9 cellular contexts compared by ENCODE assay signal in genomic region chr1:200780545-200781444, GRCh38. TPM values are rescaled to one million over a fixed set of nuclear protein-coding genes. Genes with fewer than 3 reads are reported as not detected.
A peak's percentile ranks its signal among the peaks of the same experiment; 100 is the strongest.
DNase-seq lines count a peak whose midpoint lies in the region; ATAC-seq, FAIRE-seq and TF ChIP-seq lines count a peak whose summit lies in the region.
"Had no signal": no experiment of that assay in that cellular context is flagged by ENCODE, and none has a peak within 500 bp of the region (broad histone marks: within the 10 kb centered on the region; RNA-seq: fewer than 3 reads in every experiment).

No MANE protein-coding gene starts in this region.

- H3K9me3 ChIP-seq in left ventricle myocardium inferior (replicated peaks) (peaks cover 9% of the 10 kb centered on the region), SK-N-MC (ENCODE audit: low read depth, low read length) (peaks cover 4% of the 10 kb centered on the region; the same call in 1 of the 2 replicates), kidney (ENCODE audit: control insufficient read depth in 1 of 2, low read length in 2 of 2) (peaks cover 0 to 4% of the 10 kb centered on the region in 2 donors), vagina (no peaks in the 10 kb centered on the region)
- no peaks in the 10 kb centered on the region for H3K9me3 ChIP-seq in CD8-positive, alpha-beta T cell (ENCODE audit: low read length)
- H3K9me3 ChIP-seq: right lobe of liver had no signal

- no peak for DNase-seq in left ventricle myocardium inferior
- DNase-seq in cardiac septum (ENCODE audit: low spot score), result no peak
- peak; percentile 68 for DNase-seq in SK-N-MC (ENCODE audit: low read depth, low spot score)
- DNase-seq in kidney, result no peak
- no peak for DNase-seq in vagina (ENCODE audit: extremely low spot score in 2 of 2)
- DNase-seq in CD8-positive, alpha-beta T cell, result no peak
- no peak for DNase-seq in glomerular visceral epithelial cell (ENCODE audit: extremely low spot score)
- no peak for DNase-seq in head of caudate nucleus
- DNase-seq: right lobe of liver had no signal

- no peak overlapping the region for H3K4me3 Mint-ChIP-seq in CD8-positive, alpha-beta T cell

- peak; percentile 35 for FAIRE-seq in kidney (lab: Jason Lieb, UNC)

- intact Hi-C loops in left ventricle myocardium inferior (cut with micrococcal nuclease), result no loop called here
- intact Hi-C loops in cardiac septum (cut with DNase I), result no loop called here
- intact Hi-C loops in kidney (cut with DNase I), result no loop called here
- intact Hi-C loops in vagina (cut with DNase I), result no loop called here
- intact Hi-C loops in CD8-positive, alpha-beta T cell (cut with DNase I, micrococcal nuclease), result no loop called here
- intact Hi-C loops in head of caudate nucleus (cut with DNase I), result no loop called here

- H3K36me3 Mint-ChIP-seq in CD8-positive, alpha-beta T cell, result peaks cover 14% of the 10 kb centered on the region

- H3K9ac ChIP-seq in SK-N-MC (ENCODE audit: insufficient read length), result peak overlapping the region; percentile 20
- no peak overlapping the region for H3K9ac ChIP-seq in kidney (ENCODE audit: low read length in 2 of 2)

- H3K36me3 ChIP-seq in left ventricle myocardium inferior, result peaks cover 10% of the 10 kb centered on the region
- peaks cover 21% of the 10 kb centered on the region for H3K36me3 ChIP-seq in SK-N-MC (ENCODE audit: insufficient read depth, low read length)
- H3K36me3 ChIP-seq in kidney (ENCODE audit: control insufficient read depth in 1 of 2, insufficient read depth in 2 of 2, low read length in 2 of 2), result peaks cover 0 to 7% of the 10 kb centered on the region in 2 donors
- H3K36me3 ChIP-seq in vagina, result peaks cover 0 to 7% of the 10 kb centered on the region in 2 donors
- H3K36me3 ChIP-seq in CD8-positive, alpha-beta T cell (ENCODE audit: insufficient read depth, low read length), result no peaks in the 10 kb centered on the region
- H3K36me3 ChIP-seq: right lobe of liver had no signal

- POLR2A ChIA-PET in CD8-positive, alpha-beta T cell (lab: Charles Lee), result interaction anchor here (0.6 to 1.3 kb wide), 2 partner anchors 13 to 825 kb away, joined by 3 to 6 read pairs; no protein-coding TSS in a partner anchor

- H3K27me3 ChIP-seq in left ventricle myocardium inferior (ENCODE audit: low read depth), result no peaks in the 10 kb centered on the region
- no peaks in the 10 kb centered on the region for H3K27me3 ChIP-seq in vagina
- H3K27me3 ChIP-seq in CD8-positive, alpha-beta T cell (ENCODE audit: insufficient read depth, low read length), result no peaks in the 10 kb centered on the region
- H3K27me3 ChIP-seq: right lobe of liver had no signal

- H3K27ac ChIP-seq in left ventricle myocardium inferior (replicated peaks) (peak overlapping the region; percentile 34), SK-N-MC (peak overlapping the region; percentile 91), kidney (ENCODE audit: low read depth in 2 of 2, low read length in 2 of 2) (peak overlapping the region; percentile 10 to 30), vagina (peak overlapping the region; percentile 10)
- no peak overlapping the region for H3K27ac ChIP-seq in CD8-positive, alpha-beta T cell (ENCODE audit: low read depth, low read length)
- H3K27ac ChIP-seq: right lobe of liver had no signal

- no peak for ATAC-seq in CD8-positive, alpha-beta T cell

- no peaks in the 10 kb centered on the region for H3K27me3 Mint-ChIP-seq in CD8-positive, alpha-beta T cell (ENCODE audit: low read depth)

- CTCF ChIA-PET in CD8-positive, alpha-beta T cell (lab: Charles Lee), result interaction anchor here (0.7 to 1.1 kb wide), 3 partner anchors 9 to 158 kb away, joined by 3 read pairs; no protein-coding TSS in a partner anchor

- peak overlapping the region; percentile 44 for H3K4me3 ChIP-seq in left ventricle myocardium inferior
- H3K4me3 ChIP-seq in SK-N-MC, result peak overlapping the region; percentile 74
- H3K4me3 ChIP-seq in kidney (ENCODE audit: low read length in 2 of 2), result peak overlapping the region; percentile 27 to 52
- H3K4me3 ChIP-seq in vagina, result no peak overlapping the region
- H3K4me3 ChIP-seq in CD8-positive, alpha-beta T cell (ENCODE audit: low read depth, low read length), result no peak overlapping the region
- H3K4me3 ChIP-seq: right lobe of liver had no signal

- no peaks in the 10 kb centered on the region for H3K9me3 Mint-ChIP-seq in CD8-positive, alpha-beta T cell

- H3K27ac Mint-ChIP-seq in CD8-positive, alpha-beta T cell, result no peak overlapping the region

- no peak for TF ChIP-seq POLR2A in vagina (IDR thresholded peaks at IDR 0.05)

- TF ChIP-seq CTCF in left ventricle myocardium inferior (IDR thresholded peaks at IDR 0.05; ENCODE audit: borderline replicate concordance) (no peak), kidney (IDR thresholded peaks at IDR 0.05; ENCODE audit: borderline replicate concordance, extremely low read depth, insufficient read depth) (no peak), vagina (IDR thresholded peaks at IDR 0.05) (no peak)
- no peak for TF ChIP-seq CTCF in CD8-positive, alpha-beta T cell (IDR thresholded peaks at IDR 0.05)

- H3K4me1 Mint-ChIP-seq in CD8-positive, alpha-beta T cell (ENCODE audit: low read depth), result no peaks in the 10 kb centered on the region

- peaks cover 42% of the 10 kb centered on the region for H3K4me1 ChIP-seq in left ventricle myocardium inferior
- H3K4me1 ChIP-seq in kidney (ENCODE audit: control insufficient read depth in 1 of 2, insufficient read depth in 1 of 2, low read depth in 1 of 2, low read length in 2 of 2), result peaks cover 3 to 9% of the 10 kb centered on the region in 2 donors
- peaks cover 28% of the 10 kb centered on the region for H3K4me1 ChIP-seq in vagina
- H3K4me1 ChIP-seq in CD8-positive, alpha-beta T cell (ENCODE audit: insufficient read depth, low read length), result no peaks in the 10 kb centered on the region
- H3K4me1 ChIP-seq: right lobe of liver had no signal

RNA-seq across cellular contexts. Expression of gene CAMSAP2, which starts 42.1 kb away (rescaled TPM):
- total RNA-seq in left ventricle myocardium inferior (34.1 TPM), cardiac septum (37.9 TPM), kidney (30.3 TPM), vagina (30.0 TPM)
- 7.5 TPM for polyA plus RNA-seq in kidney (ENCODE audit: insufficient read depth, low read depth, low replicate concordance)
- total RNA-seq in CD8-positive, alpha-beta T cell, result 1 to 10 TPM; 1.7 to 2.2 TPM

Comparison
In these comparisons a context has a peak if more than half of its experiments do, and no peak if none do; other contexts are left out.
1. H3K4me3 ChIP-seq: peak in left ventricle myocardium inferior (single experiment), SK-N-MC (single experiment) and kidney (2 of 2); none in vagina (0 of 2) and CD8-positive, alpha-beta T cell (single experiment).